ENCODE assay signal across 2 cellular contexts in the genomic region with DNA sequence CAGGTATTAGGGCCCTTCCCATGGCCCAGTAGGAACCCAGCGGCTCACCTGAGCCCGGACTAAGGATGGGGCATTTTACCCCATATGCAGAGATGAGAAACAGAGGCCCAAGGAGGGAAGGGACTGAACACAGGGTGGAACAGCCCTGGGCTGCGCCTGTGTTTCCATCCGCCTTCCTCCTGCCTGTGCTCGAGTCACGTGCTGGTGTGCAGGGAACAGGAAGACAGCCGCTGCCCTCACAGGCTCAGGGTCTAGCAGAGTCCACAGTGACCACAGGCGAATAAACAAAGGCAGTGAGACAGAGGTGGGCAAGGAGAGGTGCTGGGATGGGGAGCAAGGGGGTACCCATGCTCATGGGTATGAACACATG.
TF ChIP-seq lines count a peak whose summit lies in the region.

No MANE protein-coding gene starts in this region.

TF ChIP-seq in A549, 52 proteins besides CTCF, POLR2A, EP300 and RAD21 (continued from another document):
- TF ChIP-seq KDM1A (IDR thresholded peaks at IDR 0.05; ENCODE audit: low read depth): no peak

TF ChIP-seq in endothelial cell of umbilical vein, 7 proteins besides CTCF, POLR2A, EP300 and RAD21 (continued from another document):
- TF ChIP-seq JUN (IDR thresholded peaks at IDR 0.05; ENCODE audit: borderline replicate concordance, insufficient read depth, insufficient read length, low read depth): no peak
